1 cellular context compared by ENCODE assay signal in genomic region chr5:170971-171800, GRCh38.
TF ChIP-seq lines count a peak whose summit lies in the region.

No MANE protein-coding gene starts in this region.

TF ChIP-seq in K562, 482 proteins besides CTCF, POLR2A, EP300 and RAD21:
- TF ChIP-seq GTF2E2 (tag; IDR thresholded peaks at IDR 0.05), result no peak
- peak; percentile 27; the same call in 1 of the 2 replicates for TF ChIP-seq CREM (IDR thresholded peaks at IDR 0.05; ENCODE audit: low read depth)
- no peak for TF ChIP-seq MGA (IDR thresholded peaks at IDR 0.05)
- no peak for TF ChIP-seq ZNF79 (CRISPR knock-in tag; IDR thresholded peaks at IDR 0.05; ENCODE audit: low read depth)
- TF ChIP-seq NCOA2 (IDR thresholded peaks at IDR 0.05; ENCODE audit: partially characterized antibody in 2 of 2), result no peak
- TF ChIP-seq ZSCAN32 (CRISPR knock-in tag; IDR thresholded peaks at IDR 0.05), result no peak
- no peak for TF ChIP-seq ATF1 (CRISPR knock-in tag; IDR thresholded peaks at IDR 0.05)
- 0 out of 2 replicates have a peak, but pooled peaks have one; percentile 28 for TF ChIP-seq ATF1 (tag; IDR thresholded peaks at IDR 0.05)
- no peak for TF ChIP-seq ZBED1 (IDR thresholded peaks at IDR 0.05)
- no peak for TF ChIP-seq CAMTA2 (CRISPR knock-in tag; conservative IDR thresholded peaks at IDR 0.05)
- TF ChIP-seq CREB1 (IDR thresholded peaks at IDR 0.05), result 0 out of 2 replicates have a peak, but pooled peaks have one; percentile 25
- TF ChIP-seq CREB1 (CRISPR knock-in tag; IDR thresholded peaks at IDR 0.05), result no peak
- TF ChIP-seq JUND (IDR thresholded peaks at IDR 0.05; ENCODE audit: borderline replicate concordance, low read depth, low read length), result no peak
- no peak for TF ChIP-seq JUND (tag; IDR thresholded peaks at IDR 0.05; ENCODE audit: borderline replicate concordance, low read depth, low read length)
- TF ChIP-seq POLR2H (tag; IDR thresholded peaks at IDR 0.05; ENCODE audit: low read depth), result no peak
